Comparison of ENCODE assay signal across 9 cellular contexts in the genomic region with DNA sequence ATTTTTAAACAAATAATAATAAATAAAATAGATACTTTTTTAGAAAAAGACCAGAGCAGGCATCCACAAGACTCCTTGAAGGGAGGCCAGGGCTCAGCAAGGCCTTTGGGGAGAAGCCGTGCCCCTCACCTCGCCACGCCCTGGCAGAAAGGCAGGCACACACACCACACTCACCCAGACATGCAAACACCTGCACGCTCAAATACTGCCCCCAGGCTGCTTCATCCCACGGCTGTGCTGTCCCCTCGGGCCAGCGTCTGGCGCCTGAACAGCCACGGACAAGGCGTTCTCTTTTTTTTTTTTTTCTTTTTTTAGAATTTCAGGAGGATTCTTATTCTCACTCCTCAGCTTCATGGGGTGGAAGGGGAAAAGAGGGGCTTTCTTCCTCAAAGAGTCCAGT. TPM values are rescaled to one million over a fixed set of nuclear protein-coding genes. Genes with fewer than 3 reads are reported as not detected.
DNase-seq lines count a peak whose midpoint lies in the region; ATAC-seq and TF ChIP-seq lines count a peak whose summit lies in the region.
"Had no signal": no experiment of that assay in that cellular context is flagged by ENCODE, and none has a peak within 500 bp of the region (broad histone marks: within the 10 kb centered on the region; RNA-seq: fewer than 3 reads in every experiment).

No MANE protein-coding gene starts in this region.

- no peak for DNase-seq in DND-41
- DNase-seq in OCI-LY7 (ENCODE audit: low spot score): no peak
- DNase-seq in epithelial cell of proximal tubule (ENCODE audit: low read depth): no peak
- DNase-seq: T-helper 1 cell had no signal

- CTCF ChIA-PET in OCI-LY7 (lab: Charles Lee; ENCODE audit: unreplicated experiment): interaction anchor here (1.0 to 1.3 kb wide), 2 partner anchors 8 to 9 kb away, joined by 3 to 4 read pairs; no protein-coding TSS in a partner anchor

- H3K9ac ChIP-seq in DND-41 (ENCODE audit: low read depth, low read length) (no peak overlapping the region; the same call in 1 of the 2 replicates), skeletal muscle tissue (ENCODE audit: low read depth in 1 of 3, low read length in 3 of 3) (peak overlapping the region in 1 of 3 donors; percentile 91)

- peaks cover 3% of the 10 kb centered on the region; the same call in 1 of the 2 replicates for H4K20me1 ChIP-seq in DND-41 (ENCODE audit: insufficient read depth, low read length)
- H4K20me1 ChIP-seq in OCI-LY7 (ENCODE audit: insufficient read depth, low read length): no peaks in the 10 kb centered on the region

- H3K79me2 ChIP-seq in DND-41 (ENCODE audit: insufficient read depth, low read length): no peaks in the 10 kb centered on the region
- H3K79me2 ChIP-seq in OCI-LY7 (ENCODE audit: insufficient read depth, low read depth, low read length): no peaks in the 10 kb centered on the region

- H3K4me3 ChIP-seq in DND-41 (ENCODE audit: low read depth in 1 of 2, low read length in 2 of 2): peak overlapping the region in 1 of 2 experiments; percentile 59; a peak in 2 of 4 replicates
- peak overlapping the region; percentile 93 for H3K4me3 ChIP-seq in OCI-LY7 (ENCODE audit: low read depth, low read length, poor library complexity, severe bottlenecking)
- peak overlapping the region; percentile 77 for H3K4me3 ChIP-seq in epithelial cell of proximal tubule (ENCODE audit: low read depth, low read length)
- H3K4me3 ChIP-seq in skeletal muscle tissue (ENCODE audit: low read length in 3 of 3): peak overlapping the region; percentile 27 to 91 (median 86)

- H2AFZ ChIP-seq in DND-41 (ENCODE audit: low read depth, low read length) (no peak overlapping the region), OCI-LY7 (ENCODE audit: low read length) (no peak overlapping the region)

- H3K27me3 ChIP-seq in DND-41 (ENCODE audit: insufficient read depth, low read length, poor library complexity) (peaks cover 4% of the 10 kb centered on the region), skeletal muscle tissue (ENCODE audit: control insufficient read depth in 3 of 3, insufficient read depth in 3 of 3, low read length in 3 of 3) (no peaks in the 10 kb centered on the region)

- H3K27ac ChIP-seq in DND-41 (ENCODE audit: low read length): no peak overlapping the region
- H3K27ac ChIP-seq in OCI-LY7 (ENCODE audit: low read depth, low read length, poor library complexity, severe bottlenecking): no peak overlapping the region
- peak overlapping the region; percentile 77 for H3K27ac ChIP-seq in skeletal muscle tissue (ENCODE audit: low read depth, low read length)
- H3K27ac ChIP-seq: neutrophil had no signal

- H3K9me2 ChIP-seq in OCI-LY7 (ENCODE audit: insufficient read depth, low read length): no peaks in the 10 kb centered on the region

- TF ChIP-seq CTCF in DND-41 (IDR thresholded peaks at IDR 0.05; ENCODE audit: borderline replicate concordance, extremely low read depth, low read length, poor library complexity, severe bottlenecking): no peak
- no peak for TF ChIP-seq CTCF in OCI-LY7 (conservative IDR thresholded peaks at IDR 0.05; ENCODE audit: low read length)
- no peak for TF ChIP-seq CTCF in epithelial cell of proximal tubule (conservative IDR thresholded peaks at IDR 0.05; ENCODE audit: low read depth, low read length)

- H3K4me2 ChIP-seq in DND-41 (ENCODE audit: insufficient read depth, low read length) (peak overlapping the region; percentile 86), OCI-LY7 (ENCODE audit: low read length) (peak overlapping the region; percentile 78)

- H3K9me3 ChIP-seq in DND-41 (ENCODE audit: insufficient read depth, low read length, severe bottlenecking): no peaks in the 10 kb centered on the region
- no peaks in the 10 kb centered on the region for H3K9me3 ChIP-seq in OCI-LY7 (ENCODE audit: low read length)
- no peaks in the 10 kb centered on the region for H3K9me3 ChIP-seq in skeletal muscle tissue (ENCODE audit: control insufficient read depth in 3 of 3, low read length in 3 of 3)
- H3K9me3 ChIP-seq: neutrophil had no signal

- H3K4me1 ChIP-seq in DND-41 (ENCODE audit: insufficient read depth, low read length) (peaks cover 22% of the 10 kb centered on the region), OCI-LY7 (ENCODE audit: insufficient read depth, low read length, poor library complexity, severe bottlenecking) (peaks cover 39% of the 10 kb centered on the region), skeletal muscle tissue (ENCODE audit: control insufficient read depth in 3 of 3, insufficient read depth in 3 of 3, low read length in 3 of 3) (peaks cover 32 to 46% (median 40%) of the 10 kb centered on the region in 3 donors)

- BruUV-seq in OCI-LY7 (replicated peaks; lab: Mats Ljungman, UMichigan): no TSS peak

- intact Hi-C loops in OCI-LY7 (cut with micrococcal nuclease; ENCODE audit: unreplicated experiment): no loop called here

- no peak for ATAC-seq in DND-41 (ENCODE audit: insufficient read depth, low read depth)
- no peak for ATAC-seq in GM21515 (IDR thresholded peaks at IDR 0.05; ENCODE audit: unreplicated experiment)
- ATAC-seq in HG03280 (IDR thresholded peaks at IDR 0.05; ENCODE audit: unreplicated experiment): no peak
- ATAC-seq in GM21447 (IDR thresholded peaks at IDR 0.05; ENCODE audit: unreplicated experiment): no peak

- POLR2A ChIA-PET in OCI-LY7 (lab: Charles Lee): interaction anchor here (0.6 kb wide), 1 partner anchor 88 kb away, joined by 3 read pairs; no protein-coding TSS in a partner anchor

- H3K36me3 ChIP-seq in DND-41 (ENCODE audit: insufficient read depth, low read length) (no peaks in the 10 kb centered on the region), OCI-LY7 (ENCODE audit: insufficient read depth, low read length) (no peaks in the 10 kb centered on the region; the same call in 1 of the 2 replicates), skeletal muscle tissue (ENCODE audit: control insufficient read depth in 3 of 3, insufficient read depth in 3 of 3, low read length in 3 of 3) (no peaks in the 10 kb centered on the region)
- H3K36me3 ChIP-seq: neutrophil had no signal

RNA-seq across cellular contexts. Expression of gene FADS3, which starts 1.5 kb away (rescaled TPM):
- 168 and 191 TPM in 2 replicates for total RNA-seq in OCI-LY7 (2014; rRNA removed; shearing (Covaris generic))
- 103 and 143 TPM in 2 replicates for total RNA-seq in OCI-LY7 (2022)
- 40.7 and 48.0 TPM in 2 replicates for total RNA-seq in epithelial cell of proximal tubule
- total RNA-seq in skeletal muscle tissue: 43.3 TPM

RNA-seq across cellular contexts. Expression of gene RAB3IL1, which starts 27.5 kb away (rescaled TPM):
- not detected in 2 replicates for total RNA-seq in OCI-LY7 (2014; rRNA removed; shearing (Covaris generic))
- not detected in 2 replicates for total RNA-seq in OCI-LY7 (2022)
- total RNA-seq in epithelial cell of proximal tubule: 0.12 and 0.22 TPM in 2 replicates
- 9.4 TPM for total RNA-seq in skeletal muscle tissue
